Comparison of ENCODE assay signal across 16 cellular contexts in genomic region chr10:73584737-73585136, GRCh38. TPM values are rescaled to one million over a fixed set of nuclear protein-coding genes. Genes with fewer than 3 reads are reported as not detected.
DNase-seq lines count a peak whose midpoint lies in the region; ATAC-seq and TF ChIP-seq lines count a peak whose summit lies in the region.
"Had no signal": no experiment of that assay in that cellular context is flagged by ENCODE, and none has a peak within 500 bp of the region (broad histone marks: within the 10 kb centered on the region; RNA-seq: fewer than 3 reads in every experiment).

No MANE protein-coding gene starts in this region.

- H3K27me3 Mint-ChIP-seq in activated CD8-positive, alpha-beta T cell treated with anti-CD3 and anti-CD28 coated beads for 36 hours, result no peaks in the 10 kb centered on the region
- no peaks in the 10 kb centered on the region for H3K27me3 Mint-ChIP-seq in activated CD8-positive, alpha-beta T cell treated with anti-CD3 and anti-CD28 coated beads, Interleukin-2, amount 10 ng/mL, durations not matched to agents 7 days and 5 days (ENCODE audit: low read depth)
- H3K27me3 Mint-ChIP-seq: activated naive CD4-positive, alpha-beta T cell treated with anti-CD3 and anti-CD28 coated beads, Interleukin-2, amount 10 ng/mL, durations not matched to agents 7 days and 5 days; stimulated activated naive CD8-positive, alpha-beta T cell treated with anti-CD3 and anti-CD28 coated beads, Interleukin-15, amount 100 ng/mL, for 72 hours had no signal

- no peak for TF ChIP-seq POLR2A in heart left ventricle (IDR thresholded peaks at IDR 0.05)

- no peaks in the 10 kb centered on the region for H3K36me3 ChIP-seq in heart left ventricle
- H3K36me3 ChIP-seq: neural progenitor cell had no signal

- POLR2A ChIA-PET in activated CD8-positive, alpha-beta T cell treated with anti-CD3 and anti-CD28 coated beads for 36 hours (lab: Charles Lee), result interaction anchor here (0.5 kb wide), 1 partner anchor 62 kb away, joined by 3 read pairs; no protein-coding TSS in a partner anchor
- POLR2A ChIA-PET in activated CD8-positive, alpha-beta T cell treated with anti-CD3 and anti-CD28 coated beads, Interleukin-2, amount 10 ng/mL, durations not matched to agents 7 days and 5 days (lab: Charles Lee), result no interaction called here

- H3K27ac Mint-ChIP-seq in activated CD8-positive, alpha-beta T cell treated with anti-CD3 and anti-CD28 coated beads for 36 hours, result no peak overlapping the region
- H3K27ac Mint-ChIP-seq in activated CD8-positive, alpha-beta T cell treated with anti-CD3 and anti-CD28 coated beads, Interleukin-2, amount 10 ng/mL, durations not matched to agents 7 days and 5 days, result no peak overlapping the region
- H3K27ac Mint-ChIP-seq: activated naive CD4-positive, alpha-beta T cell treated with anti-CD3 and anti-CD28 coated beads, Interleukin-2, amount 10 ng/mL, durations not matched to agents 7 days and 5 days; neural progenitor cell; stimulated activated naive CD8-positive, alpha-beta T cell treated with anti-CD3 and anti-CD28 coated beads, Interleukin-15, amount 100 ng/mL, for 72 hours had no signal

- peak; percentile 7 for DNase-seq in activated CD8-positive, alpha-beta T cell treated with anti-CD3 and anti-CD28 coated beads for 36 hours
- no peak for DNase-seq in activated CD8-positive, alpha-beta T cell treated with anti-CD3 and anti-CD28 coated beads, Interleukin-2, amount 10 ng/mL, durations not matched to agents 7 days and 5 days
- DNase-seq in NCI-H226 (peak; percentile 32), fibroblast of peridontal ligament (ENCODE audit: extremely low read depth) (peak; percentile 9), GDM1 (lab: John Stamatoyannopoulos, UW) (no peak), cerebellar nuclear complex (lab: John Stamatoyannopoulos, UW) (no peak), heart left ventricle (no peak)
- DNase-seq: 8988T; activated naive CD4-positive, alpha-beta T cell treated with anti-CD3 and anti-CD28 coated beads, Interleukin-2, amount 10 ng/mL, durations not matched to agents 7 days and 5 days; COR-L47; MM.1S; NCI-H2171 treated with DMSO at 0.1 percent for 48 hours; stimulated activated naive CD8-positive, alpha-beta T cell treated with anti-CD3 and anti-CD28 coated beads, Interleukin-15, amount 100 ng/mL, for 72 hours had no signal

- H3K27ac ChIP-seq in temporal lobe (ENCODE audit: low read depth, low read length), result peak overlapping the region; percentile 63
- no peak overlapping the region for H3K27ac ChIP-seq in heart left ventricle
- H3K27ac ChIP-seq: neural progenitor cell had no signal

- no peak for ATAC-seq in activated CD8-positive, alpha-beta T cell treated with anti-CD3 and anti-CD28 coated beads for 36 hours
- no peak for ATAC-seq in activated CD8-positive, alpha-beta T cell treated with anti-CD3 and anti-CD28 coated beads, Interleukin-2, amount 10 ng/mL, durations not matched to agents 7 days and 5 days
- no peak for ATAC-seq in heart left ventricle
- ATAC-seq: stimulated activated naive CD8-positive, alpha-beta T cell treated with anti-CD3 and anti-CD28 coated beads, Interleukin-15, amount 100 ng/mL, for 72 hours had no signal

- no peaks in the 10 kb centered on the region for H3K4me1 Mint-ChIP-seq in activated CD8-positive, alpha-beta T cell treated with anti-CD3 and anti-CD28 coated beads for 36 hours (ENCODE audit: low read depth)
- peaks cover 2% of the 10 kb centered on the region for H3K4me1 Mint-ChIP-seq in activated CD8-positive, alpha-beta T cell treated with anti-CD3 and anti-CD28 coated beads, Interleukin-2, amount 10 ng/mL, durations not matched to agents 7 days and 5 days (ENCODE audit: low read depth)
- H3K4me1 Mint-ChIP-seq: activated naive CD4-positive, alpha-beta T cell treated with anti-CD3 and anti-CD28 coated beads, Interleukin-2, amount 10 ng/mL, durations not matched to agents 7 days and 5 days; stimulated activated naive CD8-positive, alpha-beta T cell treated with anti-CD3 and anti-CD28 coated beads, Interleukin-15, amount 100 ng/mL, for 72 hours had no signal

- no peak overlapping the region for H3K4me3 Mint-ChIP-seq in activated CD8-positive, alpha-beta T cell treated with anti-CD3 and anti-CD28 coated beads for 36 hours
- H3K4me3 Mint-ChIP-seq in activated CD8-positive, alpha-beta T cell treated with anti-CD3 and anti-CD28 coated beads, Interleukin-2, amount 10 ng/mL, durations not matched to agents 7 days and 5 days, result no peak overlapping the region
- H3K4me3 Mint-ChIP-seq: activated naive CD4-positive, alpha-beta T cell treated with anti-CD3 and anti-CD28 coated beads, Interleukin-2, amount 10 ng/mL, durations not matched to agents 7 days and 5 days; neural progenitor cell; stimulated activated naive CD8-positive, alpha-beta T cell treated with anti-CD3 and anti-CD28 coated beads, Interleukin-15, amount 100 ng/mL, for 72 hours had no signal

- no peak for TF ChIP-seq CTCF in activated CD8-positive, alpha-beta T cell treated with anti-CD3 and anti-CD28 coated beads for 36 hours (IDR thresholded peaks at IDR 0.05)
- TF ChIP-seq CTCF in heart left ventricle (IDR thresholded peaks at IDR 0.05), result no peak

- H3K9me3 Mint-ChIP-seq in activated CD8-positive, alpha-beta T cell treated with anti-CD3 and anti-CD28 coated beads for 36 hours, result peaks cover 1% of the 10 kb centered on the region
- H3K9me3 Mint-ChIP-seq in activated CD8-positive, alpha-beta T cell treated with anti-CD3 and anti-CD28 coated beads, Interleukin-2, amount 10 ng/mL, durations not matched to agents 7 days and 5 days (ENCODE audit: insufficient read depth), result peaks cover 3% of the 10 kb centered on the region
- H3K9me3 Mint-ChIP-seq: activated naive CD4-positive, alpha-beta T cell treated with anti-CD3 and anti-CD28 coated beads, Interleukin-2, amount 10 ng/mL, durations not matched to agents 7 days and 5 days; stimulated activated naive CD8-positive, alpha-beta T cell treated with anti-CD3 and anti-CD28 coated beads, Interleukin-15, amount 100 ng/mL, for 72 hours had no signal

- H3K9me3 ChIP-seq in heart left ventricle, result peaks cover 0 to 3% (median 0%) of the 10 kb centered on the region in 12 donors

- no peak overlapping the region for H3K4me3 ChIP-seq in heart left ventricle
- H3K4me3 ChIP-seq: neural progenitor cell had no signal

- intact Hi-C loops in activated CD8-positive, alpha-beta T cell treated with anti-CD3 and anti-CD28 coated beads for 36 hours (cut with micrococcal nuclease), result no loop called here
- intact Hi-C loops in heart left ventricle (cut with DNase I), result loop anchor here in 3 of 10 donors (5.0 kb wide), 2 partner anchors 43 to 58 kb away; partner anchors contain the start of gene MYOZ1 (in 1 of the 3)

- no peaks in the 10 kb centered on the region for H3K36me3 Mint-ChIP-seq in activated CD8-positive, alpha-beta T cell treated with anti-CD3 and anti-CD28 coated beads for 36 hours (ENCODE audit: low read depth)
- peaks cover 2% of the 10 kb centered on the region for H3K36me3 Mint-ChIP-seq in activated CD8-positive, alpha-beta T cell treated with anti-CD3 and anti-CD28 coated beads, Interleukin-2, amount 10 ng/mL, durations not matched to agents 7 days and 5 days (ENCODE audit: low read depth)
- H3K36me3 Mint-ChIP-seq: activated naive CD4-positive, alpha-beta T cell treated with anti-CD3 and anti-CD28 coated beads, Interleukin-2, amount 10 ng/mL, durations not matched to agents 7 days and 5 days had no signal

- H3K27me3 ChIP-seq in heart left ventricle, result no peaks in the 10 kb centered on the region
- H3K27me3 ChIP-seq: neural progenitor cell had no signal

- H3K4me1 ChIP-seq in heart left ventricle, result peaks cover 0 to 34% (median 15%) of the 10 kb centered on the region in 12 donors

- WGBS in heart left ventricle, 4 donors, result 94 to 97% (median 96%) methylated on average over 2 of the region's 2 CpGs

- CTCF ChIA-PET in activated CD8-positive, alpha-beta T cell treated with anti-CD3 and anti-CD28 coated beads for 36 hours (lab: Charles Lee), result interaction anchor here (0.8 to 1.2 kb wide), 2 partner anchors 47 to 56 kb away, joined by 3 read pairs; no protein-coding TSS in a partner anchor
- CTCF ChIA-PET in activated CD8-positive, alpha-beta T cell treated with anti-CD3 and anti-CD28 coated beads, Interleukin-2, amount 10 ng/mL, durations not matched to agents 7 days and 5 days (lab: Charles Lee), result no interaction called here

RNA-seq across cellular contexts. Expression of gene USP54, which starts 6.4 kb away (rescaled TPM):
- total RNA-seq in activated CD8-positive, alpha-beta T cell treated with anti-CD3 and anti-CD28 coated beads for 36 hours, result 1 to 10 TPM; 3.1 to 4.6 TPM
- 1 to 10 TPM; 3.7 to 4.3 TPM for total RNA-seq in activated CD8-positive, alpha-beta T cell treated with anti-CD3 and anti-CD28 coated beads, Interleukin-2, amount 10 ng/mL, durations not matched to agents 7 days and 5 days
- 29.3 TPM for total RNA-seq in temporal lobe
- 10 to 100 TPM; 14.1 to 37.3 (median 20.1) TPM for total RNA-seq in heart left ventricle
- 10 to 100 TPM in 1 of 2 donors, 1 to 10 TPM in 1; 9.1 to 10.4 TPM for polyA plus RNA-seq in heart left ventricle

RNA-seq across cellular contexts. Expression of gene MYOZ1, which starts 56.5 kb away (rescaled TPM):
- total RNA-seq in activated CD8-positive, alpha-beta T cell treated with anti-CD3 and anti-CD28 coated beads for 36 hours, result not detected
- not detected for total RNA-seq in activated CD8-positive, alpha-beta T cell treated with anti-CD3 and anti-CD28 coated beads, Interleukin-2, amount 10 ng/mL, durations not matched to agents 7 days and 5 days
- total RNA-seq in temporal lobe (not detected), heart left ventricle (1 to 10 TPM in 3 of 9 donors, under 1 TPM in 5, not detected in 1; 0.23 to 2.5 (median 0.74) TPM)
- polyA plus RNA-seq in heart left ventricle, result under 1 TPM; 0.28 to 0.76 TPM
- total RNA-seq: HT-29 had no signal

Comparison
In these comparisons a context has a peak if more than half of its experiments do, and no peak if none do; other contexts are left out.
1. DNase-seq: peak in activated CD8-positive, alpha-beta T cell treated with anti-CD3 and anti-CD28 coated beads for 36 hours (single experiment), NCI-H226 (single experiment) and fibroblast of peridontal ligament (single experiment); none in activated CD8-positive, alpha-beta T cell treated with anti-CD3 and anti-CD28 coated beads, Interleukin-2, amount 10 ng/mL, durations not matched to agents 7 days and 5 days (single experiment), GDM1 (single experiment), cerebellar nuclear complex (0 of 2) and heart left ventricle (0 of 5).